1 cellular context compared by ENCODE assay signal in genomic region chr4:143393195-143393594, GRCh38.
TF ChIP-seq lines count a peak whose summit lies in the region.

No MANE protein-coding gene starts in this region.

TF ChIP-seq in GM12878, 131 proteins besides CTCF, POLR2A, EP300 and RAD21 (continued from another document):
- TF ChIP-seq KLF5 (IDR thresholded peaks at IDR 0.05; ENCODE audit: partially characterized antibody) (no peak), PAX5 (IDR thresholded peaks at IDR 0.05; ENCODE audit: borderline replicate concordance, low read depth, low read length) (no peak), CHD1 (IDR thresholded peaks at IDR 0.05; ENCODE audit: low read depth, low read length) (no peak), ZNF274 (IDR thresholded peaks at IDR 0.05; ENCODE audit: insufficient read depth, insufficient read length) (no peak), EED (IDR thresholded peaks at IDR 0.05; ENCODE audit: low read depth) (no peak), RCOR1 (conservative IDR thresholded peaks at IDR 0.05; ENCODE audit: low read depth, low read length) (no peak), SMARCA5 (IDR thresholded peaks at IDR 0.05) (no peak), RELA (IDR thresholded peaks at IDR 0.05; ENCODE audit: borderline replicate concordance, partially characterized antibody) (no peak), ZBED1 (IDR thresholded peaks at IDR 0.05; ENCODE audit: borderline replicate concordance) (no peak), WRNIP1 (IDR thresholded peaks at IDR 0.05; ENCODE audit: borderline replicate concordance, low read depth, low read length) (no peak), BACH1 (IDR thresholded peaks at IDR 0.05; ENCODE audit: borderline replicate concordance) (no peak), HSF1 (IDR thresholded peaks at IDR 0.05; ENCODE audit: low read depth, low read length) (no peak), MEF2A (IDR thresholded peaks at IDR 0.05; ENCODE audit: insufficient read depth, low read depth, low read length) (no peak)
- TF ChIP-seq, protein P1, sequence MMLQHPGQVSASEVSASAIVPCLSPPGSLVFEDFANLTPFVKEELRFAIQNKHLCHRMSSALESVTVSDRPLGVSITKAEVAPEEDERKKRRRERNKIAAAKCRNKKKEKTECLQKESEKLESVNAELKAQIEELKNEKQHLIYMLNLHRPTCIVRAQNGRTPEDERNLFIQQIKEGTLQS (IDR thresholded peaks at IDR 0.05; ENCODE audit: borderline replicate concordance, extremely low read depth, low read depth, low read length) = no peak
- TF ChIP-seq, protein P2, sequence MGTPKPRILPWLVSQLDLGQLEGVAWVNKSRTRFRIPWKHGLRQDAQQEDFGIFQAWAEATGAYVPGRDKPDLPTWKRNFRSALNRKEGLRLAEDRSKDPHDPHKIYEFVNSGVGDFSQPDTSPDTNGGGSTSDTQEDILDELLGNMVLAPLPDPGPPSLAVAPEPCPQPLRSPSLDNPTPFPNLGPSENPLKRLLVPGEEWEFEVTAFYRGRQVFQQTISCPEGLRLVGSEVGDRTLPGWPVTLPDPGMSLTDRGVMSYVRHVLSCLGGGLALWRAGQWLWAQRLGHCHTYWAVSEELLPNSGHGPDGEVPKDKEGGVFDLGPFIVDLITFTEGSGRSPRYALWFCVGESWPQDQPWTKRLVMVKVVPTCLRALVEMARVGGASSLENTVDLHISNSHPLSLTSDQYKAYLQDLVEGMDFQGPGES (IDR thresholded peaks at IDR 0.05) = no peak
